ENCODE assay signal across 9 cellular contexts in the genomic region with DNA sequence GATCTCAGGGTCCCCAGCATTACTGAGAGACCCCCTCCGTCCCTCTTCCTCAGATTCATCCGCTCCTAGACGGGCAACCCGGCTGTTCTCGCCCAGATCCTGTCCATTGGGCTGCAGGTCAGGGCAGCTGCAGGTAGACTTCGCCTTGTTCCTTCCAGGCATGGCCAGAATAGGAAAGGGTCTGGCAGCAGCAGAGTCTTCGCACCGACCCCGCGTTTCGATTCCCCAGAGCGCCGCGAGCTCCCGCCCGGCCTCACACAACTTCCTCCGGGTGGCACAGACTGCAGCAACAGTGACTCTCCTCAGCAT. TPM values are rescaled to one million over a fixed set of nuclear protein-coding genes. Genes with fewer than 3 reads are reported as not detected.
A peak's percentile ranks its signal among the peaks of the same experiment; 100 is the strongest.
DNase-seq lines count a peak whose midpoint lies in the region; ATAC-seq, FAIRE-seq and TF ChIP-seq lines count a peak whose summit lies in the region.
"Had no signal": no experiment of that assay in that cellular context is flagged by ENCODE, and none has a peak within 500 bp of the region (broad histone marks: within the 10 kb centered on the region; RNA-seq: fewer than 3 reads in every experiment).

No MANE protein-coding gene starts in this region.

- ATAC-seq in HG03045 (IDR thresholded peaks at IDR 0.05; ENCODE audit: unreplicated experiment): peak; percentile 19

- peak overlapping the region; percentile 82 for H3K4me2 ChIP-seq in neural progenitor cell

- no TSS peak for BruUV-seq in Calu3 (replicated peaks; lab: Mats Ljungman, UMichigan)

- peaks cover 11% of the 10 kb centered on the region for H3F3A ChIP-seq in neural progenitor cell (ENCODE audit: low read depth)

- H3K79me2 ChIP-seq in neural progenitor cell (ENCODE audit: low read depth): peaks cover 52% of the 10 kb centered on the region

- peak overlapping the region; percentile 95 for H3K27ac ChIP-seq in neural progenitor cell

- no peak overlapping the region for H3K4me3 Mint-ChIP-seq in neural progenitor cell
- no peak overlapping the region for H3K4me3 Mint-ChIP-seq in Calu3 (ENCODE audit: low read depth, unreplicated experiment)
- H3K4me3 Mint-ChIP-seq: natural killer cell treated with Interleukin-12 subunit alpha and Interleukin-12 subunit beta and Interleukin-15 and Interleukin-18, amount 100 ng/mL, for 72 hours had no signal

- H3K4me3 ChIP-seq in GM08714 (ENCODE audit: low read length) (peak overlapping the region; percentile 96), bronchial epithelial cell (ENCODE audit: low read depth, low read length) (peak overlapping the region; percentile 72), neural progenitor cell (peak overlapping the region; percentile 86)

- H3K27me3 ChIP-seq in bronchial epithelial cell (ENCODE audit: control insufficient read depth, insufficient read depth, low read length) (no peaks in the 10 kb centered on the region), neural progenitor cell (peaks cover 14% of the 10 kb centered on the region)

- peak overlapping the region; percentile 95 for H3K9ac ChIP-seq in neural progenitor cell

- TF ChIP-seq CTCF in bronchial epithelial cell (IDR thresholded peaks at IDR 0.05; ENCODE audit: insufficient read depth, low read length, severe bottlenecking) (no peak), neural progenitor cell (IDR thresholded peaks at IDR 0.05) (no peak), Calu3 (IDR thresholded peaks at IDR 0.05; ENCODE audit: unreplicated experiment) (no peak)

- H3K36me3 Mint-ChIP-seq in neural progenitor cell (peaks cover 4% of the 10 kb centered on the region), Calu3 (ENCODE audit: insufficient read depth, unreplicated experiment) (no peaks in the 10 kb centered on the region)
- H3K36me3 Mint-ChIP-seq: natural killer cell treated with Interleukin-12 subunit alpha and Interleukin-12 subunit beta and Interleukin-15 and Interleukin-18, amount 100 ng/mL, for 72 hours had no signal

- H3K4me1 ChIP-seq in neural progenitor cell: peaks cover 16% of the 10 kb centered on the region

- H3K27ac Mint-ChIP-seq in neural progenitor cell: no peak overlapping the region
- H3K27ac Mint-ChIP-seq in Calu3 (ENCODE audit: unreplicated experiment): no peak overlapping the region
- H3K27ac Mint-ChIP-seq: natural killer cell treated with Interleukin-12 subunit alpha and Interleukin-12 subunit beta and Interleukin-15 and Interleukin-18, amount 100 ng/mL, for 72 hours had no signal

- H3K9me3 Mint-ChIP-seq in neural progenitor cell: no peaks in the 10 kb centered on the region
- H3K9me3 Mint-ChIP-seq in Calu3 (ENCODE audit: low read depth, unreplicated experiment): no peaks in the 10 kb centered on the region
- H3K9me3 Mint-ChIP-seq: natural killer cell treated with Interleukin-12 subunit alpha and Interleukin-12 subunit beta and Interleukin-15 and Interleukin-18, amount 100 ng/mL, for 72 hours had no signal

- peak overlapping the region; percentile 94 for H2AFZ ChIP-seq in neural progenitor cell (replicated peaks)

- H3K4me1 Mint-ChIP-seq in neural progenitor cell (peaks cover 20% of the 10 kb centered on the region), Calu3 (ENCODE audit: low read depth, unreplicated experiment) (peaks cover 22% of the 10 kb centered on the region)

- CTCF ChIA-PET in Calu3 (lab: Charles Lee): no interaction called here

- FAIRE-seq in bronchial epithelial cell (lab: Jason Lieb, UNC): no peak

- peaks cover 7% of the 10 kb centered on the region for H3K27me3 Mint-ChIP-seq in neural progenitor cell (ENCODE audit: insufficient read depth, low read depth)
- H3K27me3 Mint-ChIP-seq in Calu3 (ENCODE audit: unreplicated experiment): peaks cover 12% of the 10 kb centered on the region

- no peaks in the 10 kb centered on the region for H3K9me3 ChIP-seq in neural progenitor cell (ENCODE audit: low read depth)

- peaks cover 11% of the 10 kb centered on the region for H4K20me1 ChIP-seq in neural progenitor cell (ENCODE audit: low read depth)

- DNase-seq in bronchial epithelial cell (ENCODE audit: low read depth): no peak
- DNase-seq in neural progenitor cell (ENCODE audit: low spot score): no peak
- no peak for DNase-seq in Calu3
- DNase-seq in cerebellum (ENCODE audit: low spot score): no peak
- DNase-seq in activated CD8-positive, alpha-beta memory T cell treated with anti-CD3 and anti-CD28 coated beads for 24 hours: no peak
- no peak for DNase-seq in cerebellar cortex (ENCODE audit: low spot score)

- intact Hi-C loops in Calu3 (cut with micrococcal nuclease; ENCODE audit: unreplicated experiment): no loop called here

- H3K36me3 ChIP-seq in bronchial epithelial cell (ENCODE audit: control insufficient read depth, insufficient read depth, low read length) (peaks cover 2% of the 10 kb centered on the region), neural progenitor cell (no peaks in the 10 kb centered on the region)

RNA-seq across cellular contexts. Expression of a gene that starts 0.3 kb away (rescaled TPM):
- 67.4 and 71.7 TPM in 2 replicates for total RNA-seq in bronchial epithelial cell
- 98.4 and 141 TPM in 2 replicates for total RNA-seq in neural progenitor cell (ENCODE audit: low replicate concordance)
- total RNA-seq in Calu3 (2022): 153 and 176 TPM in 2 replicates
- 84.9 TPM for total RNA-seq in cerebellum
